ENCODE assay signal across 8 cellular contexts in genomic region chr12:3872800-3873636, GRCh38. TPM values are rescaled to one million over a fixed set of nuclear protein-coding genes. Genes with fewer than 3 reads are reported as not detected.
DNase-seq lines count a peak whose midpoint lies in the region; ATAC-seq, FAIRE-seq and TF ChIP-seq lines count a peak whose summit lies in the region.

PARP11 (minus strand) TSS chr12:3873399; CDS start chr12:3873229, 170 bp downstream.

- H3K4ac ChIP-seq in H1 (replicated peaks; ENCODE audit: insufficient read length, low read depth, low read length), result peak within 1 kb of the TSS; percentile 79

- no peak within 1 kb of the TSS; the same call in 1 of the 2 replicates for H3K18ac ChIP-seq in H1 (ENCODE audit: extremely low read depth, low read length)

- H3K4me1 ChIP-seq in NT2/D1 (ENCODE audit: insufficient read depth, insufficient read length), result no peaks in the 10 kb centered on the region
- H3K4me1 ChIP-seq in H1 (replicated peaks in 1 of 4; ENCODE audit: control insufficient read depth in 3 of 4, insufficient read depth in 4 of 4, low read length in 3 of 4), result peaks cover 0 to 11% (median 4%) of the 10 kb centered on the region in 4 experiments; a peak in 4 of 7 replicates

- DNase-seq in COLO829 (ENCODE audit: low spot score), result peak; percentile 82
- DNase-seq in HTR-8/SVneo (ENCODE audit: insufficient read length, low spot score), result peak; percentile 98
- DNase-seq in NT2/D1 (ENCODE audit: low read depth, low spot score), result peak; percentile 100
- peak; percentile 99 for DNase-seq in activated CD8-positive, alpha-beta memory T cell treated with anti-CD3 and anti-CD28 coated beads, Interleukin-2, amount 10 ng/mL, durations not matched to agents 7 days and 5 days
- DNase-seq in H1 (ENCODE audit: low read depth in 1 of 2, low spot score in 2 of 2), result peak; percentile 84 to 95
- DNase-seq in mesenteric fat pad (ENCODE audit: low spot score), result peak; percentile 98
- peak; percentile 89 for DNase-seq in stimulated activated CD8-positive, alpha-beta memory T cell treated with anti-CD3 and anti-CD28 coated beads, Interleukin-15, amount 100 ng/mL, for 24 hours (ENCODE audit: low read depth)

- peak within 1 kb of the TSS; percentile 83 for H2AFZ ChIP-seq in H1 (ENCODE audit: low read length)

- 0 out of 2 replicates have a peak within 1 kb of the TSS, but pooled peaks have one; percentile 10 for H2BK5ac ChIP-seq in H1 (ENCODE audit: low read depth, low read length)

- WGBS in H1 (ENCODE audit: extremely low coverage in 1 of 2, insufficient coverage in 1 of 2, insufficient read length in 1 of 2, insufficient replicate concordance in 2 of 2, low coverage in 1 of 2, low lambda C conversion rate in 2 of 2, missing lambda C conversion rate in 1 of 2), 2 experiments, result 1% methylated on average over 49 of the region's 55 CpGs; no CpG with 5 or more reads in 1 of the 2 experiments

- peaks cover 18% of the 10 kb centered on the region for H3K36me3 Mint-ChIP-seq in activated CD8-positive, alpha-beta memory T cell treated with anti-CD3 and anti-CD28 coated beads, Interleukin-2, amount 10 ng/mL, durations not matched to agents 7 days and 5 days

- peak within 1 kb of the TSS; percentile 78 to 95 for H3K4me2 ChIP-seq in H1 (ENCODE audit: insufficient read depth in 1 of 2, low read depth in 2 of 2, low read length in 2 of 2)

- TF ChIP-seq POLR2A in H1 (IDR thresholded peaks at IDR 0.05; ENCODE audit: control extremely low read depth in 1 of 2, low read depth in 2 of 2, low read length in 2 of 2), result peak; percentile 32 to 70

- no peaks in the 10 kb centered on the region for H4K20me1 ChIP-seq in H1 (replicated peaks in 1 of 2; ENCODE audit: control insufficient read depth in 1 of 2, insufficient read depth in 2 of 2, low read length in 2 of 2)

- peaks cover 2% of the 10 kb centered on the region; the same call in 1 of the 2 replicates for H3K23me2 ChIP-seq in H1 (ENCODE audit: low read depth, low read length)

- H3K27me3 Mint-ChIP-seq in activated CD8-positive, alpha-beta memory T cell treated with anti-CD3 and anti-CD28 coated beads, Interleukin-2, amount 10 ng/mL, durations not matched to agents 7 days and 5 days, result peaks cover 4% of the 10 kb centered on the region

- no peak within 1 kb of the TSS for H2BK15ac ChIP-seq in H1 (ENCODE audit: low read length)

- no peak within 1 kb of the TSS for H2BK12ac ChIP-seq in H1 (ENCODE audit: low read depth, low read length)

- H3K27ac Mint-ChIP-seq in activated CD8-positive, alpha-beta memory T cell treated with anti-CD3 and anti-CD28 coated beads, Interleukin-2, amount 10 ng/mL, durations not matched to agents 7 days and 5 days, result peak within 1 kb of the TSS; percentile 96

- no peak for TF ChIP-seq EP300 in H1 (IDR thresholded peaks at IDR 0.05; ENCODE audit: borderline replicate concordance in 1 of 2, low read depth in 2 of 2, low read length in 2 of 2)

- POLR2A ChIA-PET in H1 (lab: Charles Lee; ENCODE audit: partially characterized antibody), result interaction anchor here (0.6 to 0.7 kb wide), 2 partner anchors 33 to 135 kb away, joined by 3 read pairs; no protein-coding TSS in a partner anchor

- H3K79me2 ChIP-seq in H1 (ENCODE audit: control insufficient read depth in 1 of 2, insufficient read depth in 2 of 2, low read length in 2 of 2), result peaks cover 0 to 43% of the 10 kb centered on the region in 2 experiments; a peak in 3 of 4 replicates

- H3K9ac ChIP-seq in NT2/D1 (ENCODE audit: insufficient read length, low read depth) (peak within 1 kb of the TSS; percentile 80), H1 (replicated peaks in 1 of 4; ENCODE audit: extremely low read depth in 1 of 4, low read depth in 3 of 4, low read length in 3 of 4) (peak within 1 kb of the TSS; percentile 41 to 89 (median 54))

- TF ChIP-seq CTCF in H1 (IDR thresholded peaks at IDR 0.05; ENCODE audit: control extremely low read depth in 1 of 3, insufficient read depth in 1 of 3, low read depth in 1 of 3, low read length in 3 of 3), result no peak

- H3K4me1 Mint-ChIP-seq in activated CD8-positive, alpha-beta memory T cell treated with anti-CD3 and anti-CD28 coated beads, Interleukin-2, amount 10 ng/mL, durations not matched to agents 7 days and 5 days, result peaks cover 39% of the 10 kb centered on the region

- peak within 1 kb of the TSS; percentile 68 for H4K5ac ChIP-seq in H1 (ENCODE audit: insufficient read length, low read depth, low read length)

- H3K9me3 Mint-ChIP-seq in activated CD8-positive, alpha-beta memory T cell treated with anti-CD3 and anti-CD28 coated beads, Interleukin-2, amount 10 ng/mL, durations not matched to agents 7 days and 5 days (ENCODE audit: low read depth), result peaks cover 3% of the 10 kb centered on the region

- no peak within 1 kb of the TSS for H3K56ac ChIP-seq in H1 (replicated peaks; ENCODE audit: insufficient read length, low read depth, low read length)

- H4K91ac ChIP-seq in H1 (replicated peaks; ENCODE audit: insufficient read length, low read length), result no peak within 1 kb of the TSS

- no peak within 1 kb of the TSS for H3K14ac ChIP-seq in H1 (ENCODE audit: insufficient read length)

- H3K4me3 Mint-ChIP-seq in activated CD8-positive, alpha-beta memory T cell treated with anti-CD3 and anti-CD28 coated beads, Interleukin-2, amount 10 ng/mL, durations not matched to agents 7 days and 5 days, result peak within 1 kb of the TSS; percentile 97

- TF ChIP-seq RAD21 in H1 (IDR thresholded peaks at IDR 0.05 in 1 of 2, conservative IDR thresholded peaks at IDR 0.05 in 1 of 2; ENCODE audit: low read depth in 2 of 2, low read length in 2 of 2), result no peak

- peaks cover 3% of the 10 kb centered on the region; the same call in 1 of the 2 replicates for H3K9me3 ChIP-seq in NT2/D1 (ENCODE audit: insufficient read depth, low read length)
- H3K9me3 ChIP-seq in H1 (ENCODE audit: insufficient read depth in 2 of 2, low read depth in 1 of 2, low read length in 1 of 2), result no peaks in the 10 kb centered on the region

- H3K4me3 ChIP-seq in NT2/D1 (ENCODE audit: insufficient read length, low read depth) (peak within 1 kb of the TSS; percentile 73), H1 (ENCODE audit: extremely low read depth in 1 of 4, insufficient read depth in 2 of 4, low read depth in 3 of 4, low read length in 4 of 4) (peak within 1 kb of the TSS; percentile 77 to 88 (median 86))

- H3K27me3 ChIP-seq in NT2/D1 (ENCODE audit: insufficient read depth, insufficient read length) (no peaks in the 10 kb centered on the region), H1 (replicated peaks in 1 of 4; ENCODE audit: control insufficient read depth in 3 of 4, extremely low read depth in 1 of 4, insufficient read depth in 3 of 4, low read length in 3 of 4) (no peaks in the 10 kb centered on the region)

- peak; percentile 87 for ATAC-seq in GM21367 (IDR thresholded peaks at IDR 0.05; ENCODE audit: unreplicated experiment)
- ATAC-seq in activated CD8-positive, alpha-beta memory T cell treated with anti-CD3 and anti-CD28 coated beads, Interleukin-2, amount 10 ng/mL, durations not matched to agents 7 days and 5 days, result peak; percentile 95

- H4K8ac ChIP-seq in H1 (ENCODE audit: extremely low read depth, insufficient read depth, low read length), result peak within 1 kb of the TSS; percentile 71; the same call in 1 of the 2 replicates

- H3K36me3 ChIP-seq in NT2/D1 (ENCODE audit: insufficient read depth, insufficient read length, low read length), result no peaks in the 10 kb centered on the region
- H3K36me3 ChIP-seq in H1 (ENCODE audit: control insufficient read depth in 2 of 4, insufficient read depth in 4 of 4, low read length in 3 of 4), result no peaks in the 10 kb centered on the region

- no peak within 1 kb of the TSS for H2BK20ac ChIP-seq in H1 (ENCODE audit: low read length)

- no peak within 1 kb of the TSS for H2AK5ac ChIP-seq in H1 (ENCODE audit: low read depth, low read length)

- H2BK120ac ChIP-seq in H1 (replicated peaks; ENCODE audit: low read depth, low read length), result no peak within 1 kb of the TSS

- FAIRE-seq in HTR-8/SVneo (lab: Jason Lieb, UNC) (peak; percentile 98), H1 (lab: Jason Lieb, UNC) (peak; percentile 79)

- peak within 1 kb of the TSS; percentile 43; the same call in 1 of the 2 replicates for H3K27ac ChIP-seq in H1 (ENCODE audit: low read depth, low read length)

- peaks cover 4% of the 10 kb centered on the region for H3K79me1 ChIP-seq in H1 (ENCODE audit: low read depth, low read length)

- H3K23ac ChIP-seq in H1 (ENCODE audit: insufficient read length), result no peak within 1 kb of the TSS

- CTCF ChIA-PET in activated CD8-positive, alpha-beta memory T cell treated with anti-CD3 and anti-CD28 coated beads, Interleukin-2, amount 10 ng/mL, durations not matched to agents 7 days and 5 days (lab: Charles Lee), result interaction anchor here (1.0 to 4.6 kb wide), 3 partner anchors 12 to 404 kb away, joined by 4 to 41 read pairs (median 4); no protein-coding TSS in a partner anchor
- CTCF ChIA-PET in H1 (lab: Charles Lee; ENCODE audit: partially characterized antibody), result interaction anchor here (1.0 kb wide), 2 partner anchors 56 to 90 kb away, joined by 3 to 4 read pairs; no protein-coding TSS in a partner anchor

TF ChIP-seq in H1, 55 proteins besides CTCF, POLR2A, EP300 and RAD21 (continues in another document):
- TF ChIP-seq NANOG (IDR thresholded peaks at IDR 0.05; ENCODE audit: insufficient read depth, low read depth, low read length, poor library complexity, severe bottlenecking) (no peak), RNF2 (IDR thresholded peaks at IDR 0.05; ENCODE audit: borderline replicate concordance, low read depth, low read length, missing control alignments, poor library complexity, severe bottlenecking) (no peak), BCL11A (IDR thresholded peaks at IDR 0.05; ENCODE audit: low read depth in 2 of 2, low read length in 2 of 2) (no peak), SIN3A (conservative IDR thresholded peaks at IDR 0.05 in 1 of 2, IDR thresholded peaks at IDR 0.05 in 1 of 2; ENCODE audit: low read depth in 1 of 2, low read length in 2 of 2) (0 out of 4 replicates have a peak, but pooled peaks of 1 of the 2 experiments have one; percentile 47), MAX (IDR thresholded peaks at IDR 0.05) (0 out of 2 replicates have a peak, but pooled peaks have one; percentile 19)

RNA-seq across cellular contexts. Expression of gene PARP11, which starts in this region (rescaled TPM):
- 10 to 100 TPM; 15.9 to 29.7 TPM for total RNA-seq in activated CD8-positive, alpha-beta memory T cell treated with anti-CD3 and anti-CD28 coated beads, Interleukin-2, amount 10 ng/mL, durations not matched to agents 7 days and 5 days
- total RNA-seq in H1 (2021; fragmentation: NEBNext Ultra II Directional; extraction: Animal tissue kit (Norgen Biotek cat#: 25700)), result 12.8 and 13.3 TPM in 2 replicates
- polyA plus RNA-seq in H1 (2011; rRNA removed), result 3.4 and 4.2 TPM in 2 replicates
- 5.6 TPM for polyA plus RNA-seq in H1 (2011; cell fraction: cytosol; rRNA removed)
- polyA plus RNA-seq in H1 (2011; cell fraction: nucleus; rRNA removed), result 2.7 TPM
- polyA plus RNA-seq in H1 (2012, experiment 1 of 2), result 4.0 to 6.0 TPM (median 4.8 TPM) in 4 replicates
- polyA plus RNA-seq in H1 (2012, experiment 2 of 2), result 0.41 TPM
- 4.9 TPM for polyA plus RNA-seq in H1 (2013, experiment 1 of 2)
- polyA plus RNA-seq in H1 (2013, experiment 2 of 2), result 4.4 TPM
- polyA minus RNA-seq in H1 (2011; rRNA and poly(A)+ RNA removed), result 7.2 and 9.8 TPM in 2 replicates
- polyA minus RNA-seq in H1 (2011; cell fraction: cytosol; rRNA and poly(A)+ RNA removed), result 8.9 TPM
- 13.5 TPM for polyA minus RNA-seq in H1 (2011; cell fraction: nucleus; rRNA and poly(A)+ RNA removed)
- total RNA-seq in mesenteric fat pad, result 11.0 TPM

Comparison
In these comparisons a context has a peak if more than half of its experiments do, and no peak if none do; other contexts are left out.
1. Peak in every context shown above with its lines: DNase-seq, ATAC-seq, H3K4me3 ChIP-seq and H3K27ac ChIP-seq.